In the genomic region with DNA sequence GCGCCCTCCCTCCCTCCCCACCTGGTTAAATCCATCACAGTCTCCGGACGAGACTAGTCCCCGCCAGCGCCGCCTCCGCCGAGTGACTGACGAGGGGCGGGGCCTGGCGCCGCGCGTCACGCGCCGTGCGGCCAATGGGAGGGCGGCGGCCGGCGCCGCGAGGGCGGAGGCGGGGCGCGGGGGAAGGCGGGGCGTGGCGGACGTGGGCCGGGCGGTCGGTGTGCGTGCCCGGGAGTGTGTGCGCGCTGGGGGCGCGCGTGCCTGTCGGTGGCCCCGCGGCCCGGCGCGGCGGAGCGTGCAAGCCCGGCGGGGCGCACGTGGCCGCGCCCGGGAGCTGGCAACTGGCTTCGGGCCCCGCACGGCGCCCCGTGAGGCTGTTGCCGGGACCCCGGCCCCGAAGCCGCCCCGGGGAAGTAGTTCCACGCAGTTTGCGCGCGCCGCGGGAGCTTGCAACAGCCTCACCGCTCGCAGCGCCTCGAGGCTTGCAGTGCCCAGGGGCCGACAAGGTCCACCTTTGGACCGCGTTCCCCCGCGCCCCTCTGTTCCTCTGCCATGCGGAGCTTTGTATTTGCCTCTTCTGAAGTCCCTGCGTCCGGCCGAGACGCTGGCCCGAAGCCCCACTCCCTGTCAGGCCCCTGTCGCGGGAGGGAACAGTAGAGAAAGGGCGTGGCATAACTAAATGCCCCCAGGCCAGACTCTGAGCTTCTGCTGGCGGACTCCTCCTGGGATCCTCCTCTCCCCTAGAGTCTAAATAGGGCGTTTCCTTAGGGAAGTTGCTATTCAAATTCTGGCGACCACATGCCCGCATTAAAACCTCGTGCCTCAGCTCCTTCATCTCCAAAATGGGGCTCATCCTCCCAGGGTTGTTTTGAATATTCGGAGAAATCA, we compare ENCODE assay signal across 8 cellular contexts. TPM values are rescaled to one million over a fixed set of nuclear protein-coding genes. Genes with fewer than 3 reads are reported as not detected.
A peak's percentile ranks its signal among the peaks of the same experiment; 100 is the strongest.
DNase-seq lines count a peak whose midpoint lies in the region; ATAC-seq and TF ChIP-seq lines count a peak whose summit lies in the region.

No MANE protein-coding gene starts in this region.

- H3K4me3 ChIP-seq in liver (ENCODE audit: low read depth in 1 of 3, low read length in 3 of 3): peak overlapping the region in 2 of 3 donors; percentile 27 to 86

- peak overlapping the region; percentile 89 to 96 for H3K27ac ChIP-seq in liver (ENCODE audit: low read depth in 1 of 2, low read length in 2 of 2)

- peaks cover 37% of the 10 kb centered on the region for H3K36me3 Mint-ChIP-seq in dendritic cell treated with granulocyte-macrophage colony-stimulating factor and Interleukin-4, amounts not matched to agents 40 ng/mL and 50 ng/mL, for 4 days (ENCODE audit: low read depth)

- ATAC-seq in GM19035 (IDR thresholded peaks at IDR 0.05; ENCODE audit: unreplicated experiment): peak; percentile 92
- peak; percentile 91 for ATAC-seq in HG03196 (IDR thresholded peaks at IDR 0.05; ENCODE audit: unreplicated experiment)

- peak overlapping the region; percentile 74 for H3K27ac Mint-ChIP-seq in dendritic cell treated with granulocyte-macrophage colony-stimulating factor and Interleukin-4, amounts not matched to agents 40 ng/mL and 50 ng/mL, for 4 days

- 13% methylated on average over 97 of the region's 97 CpGs for WGBS in liver

- no peaks in the 10 kb centered on the region for H3K36me3 ChIP-seq in liver (ENCODE audit: control insufficient read depth in 4 of 4, insufficient read depth in 3 of 4, low read depth in 1 of 4, low read length in 3 of 4)

- TF ChIP-seq RAD21 in liver (IDR thresholded peaks at IDR 0.05): no peak

- H3K27me3 ChIP-seq in liver (ENCODE audit: control insufficient read depth in 4 of 4, insufficient read depth in 4 of 4, low read length in 3 of 4): no peaks in the 10 kb centered on the region

- H3K9me3 Mint-ChIP-seq in dendritic cell treated with granulocyte-macrophage colony-stimulating factor and Interleukin-4, amounts not matched to agents 40 ng/mL and 50 ng/mL, for 4 days: no peaks in the 10 kb centered on the region

- DNase-seq in Ammon's horn (ENCODE audit: low spot score) (peak; percentile 96), NCI-H510A treated with DMSO at 0.1 percent for 48 hours (lab: John Stamatoyannopoulos, UW) (peak; percentile 37)
- peak; percentile 80 to 83 for DNase-seq in activated CD4-positive, alpha-beta T cell treated with anti-CD3 and anti-CD28 coated beads, Interleukin-2, amount 50 U/mL, for 24 hours (ENCODE audit: low read depth in 1 of 2, low spot score in 1 of 2)
- DNase-seq in stimulated activated CD4-positive, alpha-beta T cell treated with anti-CD3 and anti-CD28 coated beads, Interleukin-2, amount 100 ng/mL, for 48 hours: peak; percentile 92 to 94

- H3K9me3 ChIP-seq in liver (ENCODE audit: control insufficient read depth in 4 of 4, low read length in 3 of 4): no peaks in the 10 kb centered on the region

- H3K4me3 Mint-ChIP-seq in dendritic cell treated with granulocyte-macrophage colony-stimulating factor and Interleukin-4, amounts not matched to agents 40 ng/mL and 50 ng/mL, for 4 days: peak overlapping the region; percentile 83

- peak overlapping the region in 1 of 2 donors; percentile 58 for H3K9ac ChIP-seq in liver (ENCODE audit: low read depth in 1 of 2, low read length in 2 of 2)

- peaks cover 53% of the 10 kb centered on the region for H3K4me1 Mint-ChIP-seq in dendritic cell treated with granulocyte-macrophage colony-stimulating factor and Interleukin-4, amounts not matched to agents 40 ng/mL and 50 ng/mL, for 4 days (ENCODE audit: low read depth)

- peaks cover 2 to 34% (median 13%) of the 10 kb centered on the region in 4 donors for H3K4me1 ChIP-seq in liver (ENCODE audit: control insufficient read depth in 4 of 4, insufficient read depth in 4 of 4, low read length in 3 of 4)

- intact Hi-C loops in dendritic cell treated with granulocyte-macrophage colony-stimulating factor and Interleukin-4, amounts not matched to agents 40 ng/mL and 50 ng/mL, for 4 days (cut with micrococcal nuclease): loop anchor here (1.0 to 5.0 kb wide), 3 partner anchors 40 to 175 kb away; no protein-coding TSS in a partner anchor

- no peak for TF ChIP-seq CTCF in liver (IDR thresholded peaks at IDR 0.05; ENCODE audit: low read depth, low read length, missing input control)

- H3K27me3 Mint-ChIP-seq in dendritic cell treated with granulocyte-macrophage colony-stimulating factor and Interleukin-4, amounts not matched to agents 40 ng/mL and 50 ng/mL, for 4 days: peaks cover 12% of the 10 kb centered on the region

TF ChIP-seq in liver, 16 proteins besides CTCF, POLR2A, EP300 and RAD21:
- no peak for TF ChIP-seq NR2F2 (IDR thresholded peaks at IDR 0.05)
- peak in 1 of 2 donors; percentile 3 for TF ChIP-seq EGR1 (IDR thresholded peaks at IDR 0.05; ENCODE audit: low read depth in 2 of 2)
- no peak for TF ChIP-seq JUND (IDR thresholded peaks at IDR 0.05)
- no peak for TF ChIP-seq SP1 (IDR thresholded peaks at IDR 0.05)
TF ChIP-seq in liver: peak in this region for 1.

RNA-seq across cellular contexts. Expression of a gene that starts 0.9 kb away (rescaled TPM):
- total RNA-seq in liver: 10 to 100 TPM in 1 of 2 donors, 1 to 10 TPM in 1; 6.4 to 14.8 TPM
- 1 to 10 TPM; 3.1 to 3.3 TPM for polyA plus RNA-seq in liver

Comparison
In these comparisons a context has a peak if more than half of its experiments do, and no peak if none do; other contexts are left out.
1. Peak in every context shown above with its lines: DNase-seq, ATAC-seq, H3K4me3 ChIP-seq and H3K27ac ChIP-seq.
2. DNase-seq: peak in every context shown above with its lines; median percentile 96 in Ammon's horn; 93 in stimulated activated CD4-positive, alpha-beta T cell treated with anti-CD3 and anti-CD28 coated beads, Interleukin-2, amount 100 ng/mL, for 48 hours; 82 in activated CD4-positive, alpha-beta T cell treated with anti-CD3 and anti-CD28 coated beads, Interleukin-2, amount 50 U/mL, for 24 hours; 37 in NCI-H510A treated with DMSO at 0.1 percent for 48 hours.